In the genomic region with DNA sequence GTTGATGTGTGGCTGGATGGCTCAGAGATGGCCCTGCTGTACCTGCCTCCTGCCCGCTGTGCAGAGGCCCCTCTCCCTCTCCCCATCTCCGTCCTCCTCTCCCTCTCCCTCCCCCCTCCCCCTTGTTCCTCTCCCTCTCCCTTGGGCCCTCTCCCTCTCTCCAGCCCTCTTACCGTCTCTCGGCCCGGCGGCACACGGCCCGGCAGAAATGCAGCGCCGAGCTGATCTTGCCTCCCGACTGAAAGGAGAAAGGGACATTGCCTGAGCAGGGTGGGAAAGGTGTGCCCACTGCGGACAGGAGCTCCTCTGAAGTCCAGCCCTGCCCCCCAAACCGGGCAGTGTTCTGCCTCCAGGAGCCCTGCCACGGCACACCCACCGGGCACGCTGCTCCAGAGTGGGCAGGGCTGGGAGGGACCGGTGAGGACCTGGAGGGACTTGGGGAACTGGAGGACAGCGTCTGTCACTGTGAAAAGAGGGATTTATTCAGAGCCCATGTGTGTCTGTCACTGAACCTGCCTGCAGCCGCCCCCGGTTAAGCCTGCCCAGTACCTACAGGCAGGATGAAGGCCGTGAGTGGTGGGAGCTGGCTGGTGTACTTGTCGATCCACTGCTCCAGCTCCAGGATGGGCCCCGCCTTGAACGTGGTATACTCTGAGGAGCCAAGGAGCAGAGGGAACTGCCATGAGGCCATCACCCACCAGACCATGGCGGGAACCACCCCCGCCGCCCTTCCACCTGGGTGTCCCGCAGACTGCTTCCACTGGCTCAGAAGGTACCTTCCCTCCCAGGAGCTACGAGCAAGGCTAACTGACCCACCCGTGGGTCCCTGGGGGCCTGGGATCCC, we compare ENCODE assay signal across 1 cellular context.
TF ChIP-seq lines count a peak whose summit lies in the region.

No MANE protein-coding gene starts in this region.

TF ChIP-seq in K562, 482 proteins besides CTCF, POLR2A, EP300 and RAD21:
- TF ChIP-seq POLR2G (IDR thresholded peaks at IDR 0.05; ENCODE audit: low read depth, low read length) (peak; percentile 22; the same call in 1 of the 2 replicates), CHD1 (IDR thresholded peaks at IDR 0.05; ENCODE audit: low read length) (no peak), IRF2 (CRISPR knock-in tag; IDR thresholded peaks at IDR 0.05) (no peak), ZNF431 (CRISPR knock-in tag; IDR thresholded peaks at IDR 0.05) (no peak), RNF2 (IDR thresholded peaks at IDR 0.05) (no peak)
